In the genomic region with DNA sequence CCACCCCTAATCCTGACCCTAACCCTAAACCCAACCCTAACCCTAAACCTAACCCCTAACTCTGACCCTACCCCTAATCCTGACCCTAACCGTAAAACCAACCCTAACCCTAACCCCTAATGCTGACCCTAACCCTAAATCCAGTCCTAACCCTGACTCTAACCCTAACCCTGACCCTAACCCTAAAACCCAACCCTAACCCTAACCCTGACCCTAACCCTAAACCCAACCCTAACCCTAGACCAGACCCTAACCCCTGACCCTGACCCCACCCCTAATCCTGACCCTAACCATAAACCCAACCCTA, we compare ENCODE assay signal across 8 cellular contexts.
DNase-seq lines count a peak whose midpoint lies in the region; ATAC-seq and TF ChIP-seq lines count a peak whose summit lies in the region.

No MANE protein-coding gene starts in this region.

- H3K9me3 ChIP-seq in SU-DHL-6 (ENCODE audit: insufficient read depth, low read length), result no peaks in the 10 kb centered on the region

- H3K4me2 ChIP-seq in SU-DHL-6 (ENCODE audit: low read depth, low read length, poor library complexity, severe bottlenecking), result peak overlapping the region; percentile 71

- peak overlapping the region; percentile 43 for H3K9ac ChIP-seq in SU-DHL-6 (ENCODE audit: low read length)

- no peak overlapping the region for H3K27ac ChIP-seq in SU-DHL-6 (ENCODE audit: low read depth, low read length)

- ATAC-seq in HG03175 (IDR thresholded peaks at IDR 0.05; ENCODE audit: unreplicated experiment), result no peak

- DNase-seq in GM12865 (ENCODE audit: low read depth), result no peak
- DNase-seq in foreskin fibroblast, result no peak
- DNase-seq in retinal pigment epithelial cell (ENCODE audit: low read depth), result no peak
- DNase-seq in OCI-M2 (lab: John Stamatoyannopoulos, UW; ENCODE audit: unreplicated experiment), result no peak
- DNase-seq in hypothalamus (lab: John Stamatoyannopoulos, UW), result no peak
- no peak for DNase-seq in HCEC 1CT

- TF ChIP-seq CTCF in GM12865 (IDR thresholded peaks at IDR 0.05; ENCODE audit: insufficient read depth, low read depth, low read length, missing control alignments) (no peak), SU-DHL-6 (IDR thresholded peaks at IDR 0.05; ENCODE audit: insufficient read depth, low read length, poor library complexity, severe bottlenecking) (no peak), foreskin fibroblast (IDR thresholded peaks at IDR 0.05; ENCODE audit: low read depth, low read length) (no peak), retinal pigment epithelial cell (conservative IDR thresholded peaks at IDR 0.05; ENCODE audit: low read depth, low read length) (no peak)

- H3K79me2 ChIP-seq in SU-DHL-6 (ENCODE audit: insufficient read depth, low read length), result peaks cover 41% of the 10 kb centered on the region

- H3F3A ChIP-seq in SU-DHL-6 (ENCODE audit: insufficient read depth), result peaks cover 17% of the 10 kb centered on the region; the same call in 1 of the 2 replicates

- H3K4me3 ChIP-seq in GM12865 (ENCODE audit: low read depth, low read length) (peak overlapping the region; percentile 50), SU-DHL-6 (ENCODE audit: insufficient read depth, low read length, poor library complexity, severe bottlenecking) (peak overlapping the region; percentile 47), foreskin fibroblast (ENCODE audit: low read depth in 1 of 2, low read length in 2 of 2) (peak overlapping the region; percentile 63 to 91), retinal pigment epithelial cell (ENCODE audit: low read length) (peak overlapping the region; percentile 50)

- peak overlapping the region; percentile 75 for H2AFZ ChIP-seq in SU-DHL-6 (ENCODE audit: low read depth, low read length, severe bottlenecking)

- H3K9me2 ChIP-seq in SU-DHL-6 (replicated peaks; ENCODE audit: insufficient read depth, low read length), result no peaks in the 10 kb centered on the region

- no peaks in the 10 kb centered on the region for H3K27me3 ChIP-seq in SU-DHL-6 (ENCODE audit: low read length)

- H4K20me1 ChIP-seq in SU-DHL-6 (ENCODE audit: low read depth, low read length), result no peaks in the 10 kb centered on the region; the same call in 1 of the 2 replicates

- no peaks in the 10 kb centered on the region for H3K36me3 ChIP-seq in SU-DHL-6 (ENCODE audit: low read length)
